In the genomic region with DNA sequence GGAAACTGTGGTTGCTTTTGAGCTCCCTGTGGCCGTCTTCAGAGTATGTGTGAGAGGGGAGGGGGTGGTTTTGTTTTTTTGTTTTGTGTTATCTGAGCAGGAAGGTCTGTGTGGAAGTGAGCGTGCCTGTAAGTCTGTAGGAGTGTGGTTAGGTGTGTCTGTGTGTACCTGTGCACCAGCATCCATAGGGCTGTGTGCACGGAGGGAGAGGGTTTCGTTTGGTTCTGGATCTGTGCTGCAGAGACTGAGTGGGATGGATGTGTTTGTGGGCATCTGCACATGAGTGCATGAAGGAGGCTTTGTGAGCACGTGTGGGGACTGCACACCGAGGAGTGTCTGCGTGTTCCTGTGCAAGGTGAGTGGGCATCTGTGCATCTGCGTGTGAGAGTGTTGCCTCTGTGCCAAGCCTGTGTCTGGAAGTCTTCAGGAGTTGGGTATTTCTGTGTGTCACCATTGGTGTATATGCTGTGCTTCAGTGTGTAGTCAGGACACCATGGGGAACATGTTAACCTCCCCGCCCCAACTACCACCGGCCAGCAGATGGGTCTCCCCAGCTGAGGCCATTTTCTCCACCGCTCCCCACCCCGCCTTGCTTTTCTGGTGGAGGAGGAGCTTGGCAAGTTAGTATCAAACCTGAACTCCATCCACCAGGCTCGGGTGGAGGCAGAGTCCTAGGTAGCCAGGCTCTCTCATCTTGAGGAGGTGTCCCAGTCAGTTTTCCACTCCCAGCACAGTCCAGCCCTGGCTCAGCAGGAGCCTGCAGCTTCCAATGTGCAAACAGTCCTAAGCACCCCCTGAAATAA, we compare ENCODE assay signal across 16 cellular contexts. TPM values are rescaled to one million over a fixed set of nuclear protein-coding genes. Genes with fewer than 3 reads are reported as not detected.
A peak's percentile ranks its signal among the peaks of the same experiment; 100 is the strongest.
DNase-seq lines count a peak whose midpoint lies in the region; ATAC-seq and TF ChIP-seq lines count a peak whose summit lies in the region.
"Had no signal": no experiment of that assay in that cellular context is flagged by ENCODE, and none has a peak within 500 bp of the region (broad histone marks: within the 10 kb centered on the region; RNA-seq: fewer than 3 reads in every experiment).

No MANE protein-coding gene starts in this region.

- CTCF ChIA-PET in activated naive CD4-positive, alpha-beta T cell treated with anti-CD3 and anti-CD28 coated beads for 36 hours (lab: Charles Lee), result interaction anchor here (0.6 to 4.4 kb wide), 6 partner anchors 9 to 178 kb away, joined by 3 to 28 read pairs (median 4); no protein-coding TSS in a partner anchor

- H3K27ac ChIP-seq in mucosa of rectum (ENCODE audit: low read depth in 2 of 2, low read length in 2 of 2) (no peak overlapping the region), upper lobe of right lung (no peak overlapping the region)
- H3K27ac ChIP-seq: heart right ventricle, tibial artery had no signal

- H3K27me3 ChIP-seq in mucosa of rectum (ENCODE audit: control insufficient read depth in 2 of 2, insufficient read depth in 2 of 2, low read length in 2 of 2) (peaks cover 36 to 49% of the 10 kb centered on the region in 2 donors), upper lobe of right lung (peaks cover 86% of the 10 kb centered on the region)

- no peak for TF ChIP-seq CTCF in upper lobe of right lung (IDR thresholded peaks at IDR 0.05)

- no peaks in the 10 kb centered on the region for H3K9me3 ChIP-seq in mucosa of rectum (ENCODE audit: control insufficient read depth in 2 of 2, low read length in 2 of 2)
- no peaks in the 10 kb centered on the region for H3K9me3 ChIP-seq in upper lobe of right lung
- H3K9me3 ChIP-seq: heart right ventricle, tibial artery had no signal

- no peak for ATAC-seq in activated naive CD8-positive, alpha-beta T cell treated with anti-CD3 and anti-CD28 coated beads, Interleukin-2, amount 10 ng/mL, durations not matched to agents 7 days and 5 days (ENCODE audit: low read depth)
- ATAC-seq in upper lobe of right lung (no peak), HG03175 (IDR thresholded peaks at IDR 0.05; ENCODE audit: unreplicated experiment) (no peak)

- peak overlapping the region in 1 of 2 donors; percentile 12 for H3K9ac ChIP-seq in mucosa of rectum (ENCODE audit: low read depth in 1 of 2, low read length in 2 of 2)

- no peak overlapping the region for H3K27ac Mint-ChIP-seq in activated naive CD4-positive, alpha-beta T cell treated with anti-CD3 and anti-CD28 coated beads, Interleukin-2, amount 50 U/mL, for 24 hours
- no peak overlapping the region for H3K27ac Mint-ChIP-seq in activated naive CD4-positive, alpha-beta T cell treated with anti-CD3 and anti-CD28 coated beads for 36 hours
- no peak overlapping the region for H3K27ac Mint-ChIP-seq in activated naive CD8-positive, alpha-beta T cell treated with anti-CD3 and anti-CD28 coated beads, Interleukin-2, amount 10 ng/mL, durations not matched to agents 7 days and 5 days

- H3K36me3 ChIP-seq in mucosa of rectum (ENCODE audit: control insufficient read depth in 2 of 2, insufficient read depth in 2 of 2, low read length in 2 of 2) (no peaks in the 10 kb centered on the region), upper lobe of right lung (no peaks in the 10 kb centered on the region)
- H3K36me3 ChIP-seq: heart right ventricle, tibial artery had no signal

- peaks cover 2% of the 10 kb centered on the region for H3K36me3 Mint-ChIP-seq in activated naive CD4-positive, alpha-beta T cell treated with anti-CD3 and anti-CD28 coated beads, Interleukin-2, amount 50 U/mL, for 24 hours
- no peaks in the 10 kb centered on the region for H3K36me3 Mint-ChIP-seq in activated naive CD4-positive, alpha-beta T cell treated with anti-CD3 and anti-CD28 coated beads for 36 hours (ENCODE audit: low read depth)
- no peaks in the 10 kb centered on the region for H3K36me3 Mint-ChIP-seq in activated naive CD8-positive, alpha-beta T cell treated with anti-CD3 and anti-CD28 coated beads, Interleukin-2, amount 10 ng/mL, durations not matched to agents 7 days and 5 days

- POLR2A ChIA-PET in activated naive CD8-positive, alpha-beta T cell treated with anti-CD3 and anti-CD28 coated beads, Interleukin-2, amount 10 ng/mL, durations not matched to agents 7 days and 5 days (lab: Charles Lee), result no interaction called here

- H3K4me1 Mint-ChIP-seq in activated naive CD4-positive, alpha-beta T cell treated with anti-CD3 and anti-CD28 coated beads, Interleukin-2, amount 50 U/mL, for 24 hours, result peaks cover 28% of the 10 kb centered on the region
- H3K4me1 Mint-ChIP-seq in activated naive CD4-positive, alpha-beta T cell treated with anti-CD3 and anti-CD28 coated beads for 36 hours (ENCODE audit: low read depth), result peaks cover 26% of the 10 kb centered on the region
- H3K4me1 Mint-ChIP-seq in activated naive CD8-positive, alpha-beta T cell treated with anti-CD3 and anti-CD28 coated beads, Interleukin-2, amount 10 ng/mL, durations not matched to agents 7 days and 5 days, result peaks cover 19% of the 10 kb centered on the region

- peaks cover 11 to 21% of the 10 kb centered on the region in 2 donors for H3K4me1 ChIP-seq in mucosa of rectum (ENCODE audit: control insufficient read depth in 2 of 2, insufficient read depth in 2 of 2, low read length in 2 of 2)
- peaks cover 17% of the 10 kb centered on the region for H3K4me1 ChIP-seq in upper lobe of right lung

- no peaks in the 10 kb centered on the region for H3K9me3 Mint-ChIP-seq in activated naive CD4-positive, alpha-beta T cell treated with anti-CD3 and anti-CD28 coated beads, Interleukin-2, amount 50 U/mL, for 24 hours
- H3K9me3 Mint-ChIP-seq in activated naive CD4-positive, alpha-beta T cell treated with anti-CD3 and anti-CD28 coated beads for 36 hours, result no peaks in the 10 kb centered on the region
- H3K9me3 Mint-ChIP-seq in activated naive CD8-positive, alpha-beta T cell treated with anti-CD3 and anti-CD28 coated beads, Interleukin-2, amount 10 ng/mL, durations not matched to agents 7 days and 5 days, result no peaks in the 10 kb centered on the region

- H3K4me3 ChIP-seq in mucosa of rectum (ENCODE audit: low read length in 2 of 2) (peak overlapping the region; percentile 19 to 20), upper lobe of right lung (peak overlapping the region; percentile 26)

- H3K4me3 Mint-ChIP-seq in activated naive CD4-positive, alpha-beta T cell treated with anti-CD3 and anti-CD28 coated beads, Interleukin-2, amount 50 U/mL, for 24 hours, result peak overlapping the region; percentile 48
- no peak overlapping the region for H3K4me3 Mint-ChIP-seq in activated naive CD4-positive, alpha-beta T cell treated with anti-CD3 and anti-CD28 coated beads for 36 hours
- peak overlapping the region; percentile 39 for H3K4me3 Mint-ChIP-seq in activated naive CD8-positive, alpha-beta T cell treated with anti-CD3 and anti-CD28 coated beads, Interleukin-2, amount 10 ng/mL, durations not matched to agents 7 days and 5 days

- no peak for DNase-seq in activated naive CD4-positive, alpha-beta T cell treated with anti-CD3 and anti-CD28 coated beads for 36 hours
- DNase-seq in activated naive CD8-positive, alpha-beta T cell treated with anti-CD3 and anti-CD28 coated beads, Interleukin-2, amount 10 ng/mL, durations not matched to agents 7 days and 5 days, result no peak
- peak; percentile 36 for DNase-seq in upper lobe of right lung
- no peak for DNase-seq in kidney glomerular epithelial cell (lab: John Stamatoyannopoulos, UW)
- no peak for DNase-seq in NCI-H1930 (lab: John Stamatoyannopoulos, UW)
- DNase-seq: activated CD4-positive, alpha-beta T cell treated with anti-CD3 and anti-CD28 coated beads, Interleukin-2, amount 50 U/mL, for 1 hour; AML-193; heart right ventricle; MV-4-11; NCI-H774; right cardiac atrium; tibial artery had no signal

- intact Hi-C loops in activated naive CD4-positive, alpha-beta T cell treated with anti-CD3 and anti-CD28 coated beads for 36 hours (cut with micrococcal nuclease), result no loop called here
- intact Hi-C loops in upper lobe of right lung (cut with DNase I), result no loop called here

- peaks cover 43% of the 10 kb centered on the region for H3K27me3 Mint-ChIP-seq in activated naive CD4-positive, alpha-beta T cell treated with anti-CD3 and anti-CD28 coated beads, Interleukin-2, amount 50 U/mL, for 24 hours
- peaks cover 59% of the 10 kb centered on the region for H3K27me3 Mint-ChIP-seq in activated naive CD4-positive, alpha-beta T cell treated with anti-CD3 and anti-CD28 coated beads for 36 hours (ENCODE audit: low read depth)
- H3K27me3 Mint-ChIP-seq in activated naive CD8-positive, alpha-beta T cell treated with anti-CD3 and anti-CD28 coated beads, Interleukin-2, amount 10 ng/mL, durations not matched to agents 7 days and 5 days, result peaks cover 75% of the 10 kb centered on the region

RNA-seq across cellular contexts. Expression of a gene that starts 7.1 kb away (rescaled TPM):
- total RNA-seq in activated naive CD4-positive, alpha-beta T cell treated with anti-CD3 and anti-CD28 coated beads for 36 hours, result not detected
- not detected for total RNA-seq in activated naive CD8-positive, alpha-beta T cell treated with anti-CD3 and anti-CD28 coated beads, Interleukin-2, amount 10 ng/mL, durations not matched to agents 7 days and 5 days
- total RNA-seq in upper lobe of right lung, result not detected
- total RNA-seq: lung microvascular endothelial cell had no signal
